Comparison of ENCODE assay signal across 10 cellular contexts in genomic region chr10:119316729-119317097, GRCh38.
DNase-seq lines count a peak whose midpoint lies in the region; ATAC-seq and TF ChIP-seq lines count a peak whose summit lies in the region.
"Had no signal": no experiment of that assay in that cellular context is flagged by ENCODE, and none has a peak within 500 bp of the region (broad histone marks: within the 10 kb centered on the region; RNA-seq: fewer than 3 reads in every experiment).

No MANE protein-coding gene starts in this region.

- H4K20me1 ChIP-seq in mammary epithelial cell (ENCODE audit: insufficient read depth, low read length), result no peaks in the 10 kb centered on the region

- no peak overlapping the region for H2BK15ac ChIP-seq in mesenchymal stem cell (ENCODE audit: low read depth, poor library complexity, severe bottlenecking)

- H3K36me3 Mint-ChIP-seq in activated CD8-positive, alpha-beta memory T cell treated with anti-CD3 and anti-CD28 coated beads, Interleukin-2, amount 10 ng/mL, durations not matched to agents 7 days and 5 days, result peaks cover 9% of the 10 kb centered on the region

- H3K27me3 ChIP-seq in HUES64 (ENCODE audit: insufficient read depth, low read length) (no peaks in the 10 kb centered on the region), mammary epithelial cell (ENCODE audit: insufficient read depth, low read length) (no peaks in the 10 kb centered on the region), mesenchymal stem cell (ENCODE audit: control insufficient read depth in 1 of 2, insufficient read depth in 1 of 2, low read length in 2 of 2) (no peaks in the 10 kb centered on the region)

- no peak overlapping the region for H2BK5ac ChIP-seq in mesenchymal stem cell (ENCODE audit: low read depth, low read length, poor library complexity, severe bottlenecking)

- no TSS peak for BruUV-seq in mammary epithelial cell (replicated peaks; lab: Mats Ljungman, UMichigan)

- no peaks in the 10 kb centered on the region for H3K79me2 ChIP-seq in mammary epithelial cell (ENCODE audit: insufficient read depth, low read length)

- WGBS in HUES64, result 45% methylated on average over 4 of the region's 4 CpGs
- WGBS in mammary epithelial cell (ENCODE audit: low coverage, missing lambda C conversion rate), result 42% methylated on average over 4 of the region's 4 CpGs
- WGBS in mesenchymal stem cell, result 0% methylated on average over 4 of the region's 4 CpGs

- no peak overlapping the region for H3K4me3 Mint-ChIP-seq in activated CD8-positive, alpha-beta memory T cell treated with anti-CD3 and anti-CD28 coated beads, Interleukin-2, amount 10 ng/mL, durations not matched to agents 7 days and 5 days
- H3K4me3 Mint-ChIP-seq: dendritic cell treated with granulocyte-macrophage colony-stimulating factor and Interleukin-4, amounts not matched to agents 40 ng/mL and 50 ng/mL, for 4 days had no signal

- TF ChIP-seq CTCF in mammary epithelial cell (conservative IDR thresholded peaks at IDR 0.05 in 1 of 2, IDR thresholded peaks at IDR 0.05 in 1 of 2; ENCODE audit: extremely low read depth in 1 of 2, insufficient read depth in 1 of 2, low read depth in 1 of 2, low read length in 2 of 2), result no peak

- H2BK120ac ChIP-seq in mesenchymal stem cell (ENCODE audit: low read depth, low read length), result peak overlapping the region; percentile 65

- DNase-seq in AG08396 (ENCODE audit: low spot score), result peak; percentile 81
- peak; percentile 63 for DNase-seq in mammary epithelial cell
- DNase-seq in mesenchymal stem cell, result peak; percentile 97
- DNase-seq in activated CD8-positive, alpha-beta memory T cell treated with anti-CD3 and anti-CD28 coated beads, Interleukin-2, amount 10 ng/mL, durations not matched to agents 7 days and 5 days, result no peak
- no peak for DNase-seq in NCI-H446 (lab: John Stamatoyannopoulos, UW)

- no peak overlapping the region for H3K14ac ChIP-seq in mesenchymal stem cell (ENCODE audit: low read length in 2 of 2)

- peaks cover 11% of the 10 kb centered on the region for H3K27me3 Mint-ChIP-seq in activated CD8-positive, alpha-beta memory T cell treated with anti-CD3 and anti-CD28 coated beads, Interleukin-2, amount 10 ng/mL, durations not matched to agents 7 days and 5 days

- H3K36me3 ChIP-seq in HUES64 (ENCODE audit: insufficient read depth, low read length) (no peaks in the 10 kb centered on the region), mammary epithelial cell (ENCODE audit: insufficient read depth, low read length) (no peaks in the 10 kb centered on the region), mesenchymal stem cell (ENCODE audit: control insufficient read depth in 1 of 2, insufficient read depth in 2 of 2, low read depth in 1 of 2, low read length in 2 of 2) (no peaks in the 10 kb centered on the region)

- no peak for ATAC-seq in activated CD8-positive, alpha-beta memory T cell treated with anti-CD3 and anti-CD28 coated beads, Interleukin-2, amount 10 ng/mL, durations not matched to agents 7 days and 5 days
- ATAC-seq in GM21529 (IDR thresholded peaks at IDR 0.05; ENCODE audit: unreplicated experiment), result no peak
- ATAC-seq in HG02981 (IDR thresholded peaks at IDR 0.05; ENCODE audit: unreplicated experiment), result no peak

- H2AFZ ChIP-seq in mammary epithelial cell (ENCODE audit: low read depth, low read length), result no peak overlapping the region
- H2AFZ ChIP-seq in mesenchymal stem cell (ENCODE audit: low read depth, low read length), result no peak overlapping the region

- H3K9me3 ChIP-seq in HUES64 (ENCODE audit: insufficient read depth, low read depth, low read length) (no peaks in the 10 kb centered on the region), mammary epithelial cell (replicated peaks; ENCODE audit: insufficient read depth, low read length) (no peaks in the 10 kb centered on the region), mesenchymal stem cell (ENCODE audit: control insufficient read depth, low read length) (no peaks in the 10 kb centered on the region)

- H3K4ac ChIP-seq in mesenchymal stem cell (ENCODE audit: low read depth in 1 of 2, low read length in 2 of 2), result peak overlapping the region; percentile 47 to 61

- H3K4me1 ChIP-seq in HUES64 (ENCODE audit: insufficient read depth, low read length) (peaks cover 38% of the 10 kb centered on the region), mammary epithelial cell (ENCODE audit: insufficient read depth, low read length) (peaks cover 33% of the 10 kb centered on the region), mesenchymal stem cell (ENCODE audit: control insufficient read depth, insufficient read depth, low read depth, low read length) (peaks cover 65% of the 10 kb centered on the region)

- peak overlapping the region; percentile 79 for H3K27ac ChIP-seq in HUES64 (ENCODE audit: low read depth, low read length)
- H3K27ac ChIP-seq in mammary epithelial cell (ENCODE audit: insufficient read depth, low read depth, low read length), result peak overlapping the region; percentile 18
- H3K27ac ChIP-seq in mesenchymal stem cell (ENCODE audit: low read length, poor library complexity, severe bottlenecking), result peak overlapping the region; percentile 78

- H3K9me3 Mint-ChIP-seq in activated CD8-positive, alpha-beta memory T cell treated with anti-CD3 and anti-CD28 coated beads, Interleukin-2, amount 10 ng/mL, durations not matched to agents 7 days and 5 days (ENCODE audit: low read depth), result peaks cover 4% of the 10 kb centered on the region

- H3K18ac ChIP-seq in mesenchymal stem cell (ENCODE audit: low read depth in 1 of 2, low read length in 2 of 2), result peak overlapping the region; percentile 71 to 93

- H3K4me3 ChIP-seq in HUES64 (ENCODE audit: low read length) (peak overlapping the region; percentile 6; the same call in 1 of the 2 replicates), mammary epithelial cell (replicated peaks in 1 of 3; ENCODE audit: insufficient read depth in 1 of 3, low read depth in 2 of 3, low read length in 3 of 3) (no peak overlapping the region), mesenchymal stem cell (ENCODE audit: insufficient read depth in 1 of 2, low read depth in 1 of 2, low read length in 2 of 2) (no peak overlapping the region)
- H3K4me3 ChIP-seq: skin epidermis had no signal

- no peak overlapping the region for H3K27ac Mint-ChIP-seq in activated CD8-positive, alpha-beta memory T cell treated with anti-CD3 and anti-CD28 coated beads, Interleukin-2, amount 10 ng/mL, durations not matched to agents 7 days and 5 days
- H3K27ac Mint-ChIP-seq: dendritic cell treated with granulocyte-macrophage colony-stimulating factor and Interleukin-4, amounts not matched to agents 40 ng/mL and 50 ng/mL, for 4 days had no signal

- H2BK12ac ChIP-seq in mesenchymal stem cell (ENCODE audit: low read length in 2 of 2), result peak overlapping the region; percentile 22 to 79

- dilution Hi-C loops in mammary epithelial cell (cut with HindIII; ENCODE audit: low sequenced_read_pairs), result no loop called here

- intact Hi-C loops in mammary epithelial cell (cut with micrococcal nuclease), result loop anchor here (1.0 kb wide), 1 partner anchor 10 kb away; no protein-coding TSS in a partner anchor

- CTCF ChIA-PET in mammary epithelial cell (lab: Charles Lee; ENCODE audit: low non-redundant PET), result interaction anchor here (0.6 kb wide), 1 partner anchor 108 kb away, joined by 13 read pairs; no protein-coding TSS in a partner anchor
- CTCF ChIA-PET in activated CD8-positive, alpha-beta memory T cell treated with anti-CD3 and anti-CD28 coated beads, Interleukin-2, amount 10 ng/mL, durations not matched to agents 7 days and 5 days (lab: Charles Lee), result no interaction called here

- H3K9ac ChIP-seq in HUES64 (ENCODE audit: low read depth, low read length) (peak overlapping the region; percentile 49; the same call in 1 of the 2 replicates), mammary epithelial cell (ENCODE audit: insufficient read depth, low read length) (no peak overlapping the region), mesenchymal stem cell (ENCODE audit: low read length) (peak overlapping the region; percentile 42)

- peaks cover 26% of the 10 kb centered on the region for H3K79me1 ChIP-seq in mesenchymal stem cell (replicated peaks; ENCODE audit: low read length, poor library complexity, severe bottlenecking)

- peak overlapping the region; percentile 61 for H4K91ac ChIP-seq in mesenchymal stem cell (ENCODE audit: low read length)

- in situ Hi-C loops in mammary epithelial cell (cut with MboI; ENCODE audit: low sequenced_read_pairs in 2 of 2), result no loop called here

- H3K4me2 ChIP-seq in mammary epithelial cell (ENCODE audit: insufficient read depth, low read depth, low read length) (no peak overlapping the region), mesenchymal stem cell (ENCODE audit: low read length, poor library complexity, severe bottlenecking) (no peak overlapping the region)

- peak overlapping the region; percentile 81 for H2AK5ac ChIP-seq in mesenchymal stem cell (ENCODE audit: low read length, severe bottlenecking)

- peaks cover 61% of the 10 kb centered on the region for H3K4me1 Mint-ChIP-seq in activated CD8-positive, alpha-beta memory T cell treated with anti-CD3 and anti-CD28 coated beads, Interleukin-2, amount 10 ng/mL, durations not matched to agents 7 days and 5 days

- H3K23ac ChIP-seq in mesenchymal stem cell (ENCODE audit: low read length in 2 of 2), result no peak overlapping the region

- H4K8ac ChIP-seq in mesenchymal stem cell (ENCODE audit: low read length), result peak overlapping the region; percentile 56

Comparison
In these comparisons a context has a peak if more than half of its experiments do, and no peak if none do; other contexts are left out.
1. DNase-seq: peak in AG08396 (single experiment), mammary epithelial cell (single experiment) and mesenchymal stem cell (single experiment); none in activated CD8-positive, alpha-beta memory T cell treated with anti-CD3 and anti-CD28 coated beads, Interleukin-2, amount 10 ng/mL, durations not matched to agents 7 days and 5 days (single experiment) and NCI-H446 (0 of 2).
2. H3K27ac ChIP-seq: peak in every context shown above with its lines; median percentile 79 in HUES64; 78 in mesenchymal stem cell; 18 in mammary epithelial cell.